ENCODE assay signal across 1 cellular context in genomic region chr19:49462492-49462891, GRCh38.
TF ChIP-seq lines count a peak whose summit lies in the region.

No MANE protein-coding gene starts in this region.

TF ChIP-seq in HepG2, 621 proteins besides CTCF, POLR2A, EP300 and RAD21:
- TF ChIP-seq ZSCAN22 (CRISPR knock-in tag; IDR thresholded peaks at IDR 0.05) (peak; percentile 68; the same call in 1 of the 2 replicates), ZNF180 (CRISPR knock-in tag; IDR thresholded peaks at IDR 0.05; ENCODE audit: borderline replicate concordance, low read depth) (no peak), GTF3A (CRISPR knock-in tag; conservative IDR thresholded peaks at IDR 0.05) (no peak), PAXIP1 (CRISPR knock-in tag; conservative IDR thresholded peaks at IDR 0.05) (no peak), POLR2G (IDR thresholded peaks at IDR 0.05; ENCODE audit: low read depth, low read length) (no peak), KLF15 (CRISPR knock-in tag; IDR thresholded peaks at IDR 0.05; ENCODE audit: borderline replicate concordance) (no peak), ZNF777 (CRISPR knock-in tag; IDR thresholded peaks at IDR 0.05) (no peak)
